Comparison of ENCODE assay signal across 17 cellular contexts in the genomic region with DNA sequence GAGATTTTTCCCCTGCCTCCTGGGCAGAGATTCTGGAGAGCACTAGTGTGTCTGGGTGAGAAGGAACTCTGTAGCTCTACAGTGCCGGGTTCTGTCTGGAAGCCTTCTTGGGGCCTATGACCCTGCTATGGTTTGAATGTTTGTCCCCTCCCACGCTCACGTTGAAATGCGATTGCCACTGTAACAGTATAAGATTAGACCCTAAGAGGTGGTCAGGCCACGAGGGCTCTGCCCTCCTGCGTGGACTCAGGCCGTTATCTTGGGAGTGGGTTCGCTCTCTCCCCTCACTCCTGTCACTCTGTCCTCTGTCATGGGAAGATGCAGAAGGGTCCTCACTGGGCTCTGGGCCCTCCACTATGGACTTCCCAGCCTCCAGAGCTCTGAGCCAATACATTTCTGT. TPM values are rescaled to one million over a fixed set of nuclear protein-coding genes. Genes with fewer than 3 reads are reported as not detected.
A peak's percentile ranks its signal among the peaks of the same experiment; 100 is the strongest.
DNase-seq lines count a peak whose midpoint lies in the region; ATAC-seq and TF ChIP-seq lines count a peak whose summit lies in the region.
"Had no signal": no experiment of that assay in that cellular context is flagged by ENCODE, and none has a peak within 500 bp of the region (broad histone marks: within the 10 kb centered on the region; RNA-seq: fewer than 3 reads in every experiment).

No MANE protein-coding gene starts in this region.

- H3K4me1 Mint-ChIP-seq in activated naive CD8-positive, alpha-beta T cell treated with anti-CD3 and anti-CD28 coated beads, Interleukin-2, amount 50 U/mL, for 24 hours: peaks cover 30% of the 10 kb centered on the region
- H3K4me1 Mint-ChIP-seq in mesothelial cell of epicardium: peaks cover 1% of the 10 kb centered on the region
- peaks cover 43% of the 10 kb centered on the region for H3K4me1 Mint-ChIP-seq in stimulated activated effector memory CD8-positive, alpha-beta T cell treated with anti-CD3 and anti-CD28 coated beads, Interleukin-12 subunit alpha, Interleukin-12 subunit beta, amount 100 ng/mL, for 72 hours

- no peak overlapping the region; the same call in 1 of the 2 replicates for H3K4me3 ChIP-seq in HL-60 (replicated peaks; ENCODE audit: insufficient read depth, low read length)

- H3K27me3 ChIP-seq in HL-60 (ENCODE audit: insufficient read depth, poor library complexity, severe bottlenecking): no peaks in the 10 kb centered on the region

- H3K36me3 Mint-ChIP-seq in activated naive CD8-positive, alpha-beta T cell treated with anti-CD3 and anti-CD28 coated beads, Interleukin-2, amount 50 U/mL, for 24 hours (ENCODE audit: low read depth): peaks cover 2% of the 10 kb centered on the region
- H3K36me3 Mint-ChIP-seq in mesothelial cell of epicardium: peaks cover 15% of the 10 kb centered on the region
- H3K36me3 Mint-ChIP-seq in stimulated activated effector memory CD8-positive, alpha-beta T cell treated with anti-CD3 and anti-CD28 coated beads, Interleukin-12 subunit alpha, Interleukin-12 subunit beta, amount 100 ng/mL, for 72 hours: peaks cover 21% of the 10 kb centered on the region

- ATAC-seq in activated naive CD8-positive, alpha-beta T cell treated with anti-CD3 and anti-CD28 coated beads, Interleukin-2, amount 50 U/mL, for 24 hours: no peak
- ATAC-seq in stimulated activated effector memory CD8-positive, alpha-beta T cell treated with anti-CD3 and anti-CD28 coated beads, Interleukin-12 subunit alpha, Interleukin-12 subunit beta, amount 100 ng/mL, for 72 hours: no peak
- ATAC-seq in HG02970 (IDR thresholded peaks at IDR 0.05; ENCODE audit: low FRiP score, unreplicated experiment) (no peak), GM18858 (IDR thresholded peaks at IDR 0.05; ENCODE audit: unreplicated experiment) (no peak)
- ATAC-seq: left colon had no signal

- H3K4me3 Mint-ChIP-seq in activated naive CD8-positive, alpha-beta T cell treated with anti-CD3 and anti-CD28 coated beads, Interleukin-2, amount 50 U/mL, for 24 hours: no peak overlapping the region
- H3K4me3 Mint-ChIP-seq in mesothelial cell of epicardium: no peak overlapping the region
- peak overlapping the region; percentile 37 for H3K4me3 Mint-ChIP-seq in stimulated activated effector memory CD8-positive, alpha-beta T cell treated with anti-CD3 and anti-CD28 coated beads, Interleukin-12 subunit alpha, Interleukin-12 subunit beta, amount 100 ng/mL, for 72 hours

- TF ChIP-seq CTCF in HL-60 (IDR thresholded peaks at IDR 0.05; ENCODE audit: insufficient read depth, low read length) (no peak), mesothelial cell of epicardium (IDR thresholded peaks at IDR 0.05; ENCODE audit: unreplicated experiment) (no peak)

- H3K27ac ChIP-seq in HL-60 (replicated peaks): peak overlapping the region; percentile 97

- no peaks in the 10 kb centered on the region for H3K27me3 Mint-ChIP-seq in activated naive CD8-positive, alpha-beta T cell treated with anti-CD3 and anti-CD28 coated beads, Interleukin-2, amount 50 U/mL, for 24 hours
- H3K27me3 Mint-ChIP-seq in mesothelial cell of epicardium (ENCODE audit: low read depth): no peaks in the 10 kb centered on the region

- no peak for DNase-seq in HL-60 (ENCODE audit: low read depth in 1 of 2, low spot score in 1 of 2)
- no peak for DNase-seq in activated naive CD8-positive, alpha-beta T cell treated with anti-CD3 and anti-CD28 coated beads, Interleukin-2, amount 50 U/mL, for 24 hours
- peak in 1 of 2 experiments; percentile 32 for DNase-seq in mesothelial cell of epicardium (ENCODE audit: low spot score in 2 of 2, unreplicated experiment in 2 of 2)
- peak in 1 of 2 donors; percentile 46 for DNase-seq in stimulated activated effector memory CD8-positive, alpha-beta T cell treated with anti-CD3 and anti-CD28 coated beads, Interleukin-12 subunit alpha, Interleukin-12 subunit beta, amount 100 ng/mL, for 72 hours (ENCODE audit: low spot score in 2 of 2)
- DNase-seq in SHP77 treated with DMSO at 0.1 percent for 48 hours (lab: John Stamatoyannopoulos, UW): no peak
- DNase-seq in NCI-H345 treated with DMSO at 0.1 percent for 48 hours (lab: John Stamatoyannopoulos, UW; ENCODE audit: unreplicated experiment): no peak
- DNase-seq: activated CD4-positive, alpha-beta T cell treated with anti-CD3 and anti-CD28 coated beads for 4 hours; amygdala; DMS 273 treated with DMSO at 0.1 percent for 48 hours; foreskin fibroblast; left colon; NCI-H2029 treated with DMSO at 0.1 percent for 48 hours; NCI-H526 had no signal

- H3K27ac Mint-ChIP-seq in activated naive CD8-positive, alpha-beta T cell treated with anti-CD3 and anti-CD28 coated beads, Interleukin-2, amount 50 U/mL, for 24 hours: peak overlapping the region; percentile 21
- H3K27ac Mint-ChIP-seq in mesothelial cell of epicardium: peak overlapping the region; percentile 53
- H3K27ac Mint-ChIP-seq in stimulated activated effector memory CD8-positive, alpha-beta T cell treated with anti-CD3 and anti-CD28 coated beads, Interleukin-12 subunit alpha, Interleukin-12 subunit beta, amount 100 ng/mL, for 72 hours: peak overlapping the region; percentile 54

- no peaks in the 10 kb centered on the region for H3K9me3 Mint-ChIP-seq in activated naive CD8-positive, alpha-beta T cell treated with anti-CD3 and anti-CD28 coated beads, Interleukin-2, amount 50 U/mL, for 24 hours
- no peaks in the 10 kb centered on the region for H3K9me3 Mint-ChIP-seq in mesothelial cell of epicardium
- no peaks in the 10 kb centered on the region for H3K9me3 Mint-ChIP-seq in stimulated activated effector memory CD8-positive, alpha-beta T cell treated with anti-CD3 and anti-CD28 coated beads, Interleukin-12 subunit alpha, Interleukin-12 subunit beta, amount 100 ng/mL, for 72 hours

RNA-seq across cellular contexts. Expression of a gene that starts 3.5 kb away (rescaled TPM):
- 23.3 to 24.9 TPM (median 24.3 TPM) in 3 replicates for total RNA-seq in mesothelial cell of epicardium

RNA-seq across cellular contexts. Expression of a gene that starts 9.6 kb away (rescaled TPM):
- total RNA-seq in mesothelial cell of epicardium: 3.9 to 4.7 TPM (median 4.3 TPM) in 3 replicates
- total RNA-seq: H4, myocyte had no signal

RNA-seq across cellular contexts. Expression of a gene that starts 56.5 kb away (rescaled TPM):
- 6.8 to 10.7 TPM (median 7.5 TPM) in 3 replicates for total RNA-seq in mesothelial cell of epicardium
- total RNA-seq: H4 had no signal

RNA-seq across cellular contexts. Expression of a gene that starts 56.6 kb away (rescaled TPM):
- total RNA-seq in mesothelial cell of epicardium: 41.8 to 45.0 TPM (median 42.4 TPM) in 3 replicates
